ENCODE assay signal across 8 cellular contexts in the genomic region with DNA sequence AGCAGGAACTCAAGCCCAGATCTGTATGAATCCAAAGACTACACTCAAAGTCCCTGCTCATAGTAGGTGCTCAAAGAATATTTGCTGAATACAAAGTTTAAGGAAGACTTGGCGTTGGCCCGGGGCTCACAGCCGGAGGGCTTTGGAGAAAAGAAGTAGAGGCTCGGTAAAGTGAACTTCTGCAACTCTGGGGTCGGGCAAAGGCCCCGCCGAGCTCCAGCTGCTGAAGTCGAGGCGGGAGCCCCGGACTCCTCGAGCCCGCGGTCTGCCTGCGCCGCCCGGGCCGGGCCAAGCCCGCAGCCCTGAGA. TPM values are rescaled to one million over a fixed set of nuclear protein-coding genes. Genes with fewer than 3 reads are reported as not detected.
DNase-seq lines count a peak whose midpoint lies in the region; ATAC-seq, FAIRE-seq and TF ChIP-seq lines count a peak whose summit lies in the region.

No MANE protein-coding gene starts in this region.

- no peaks in the 10 kb centered on the region for H3K9me3 ChIP-seq in K562 (replicated peaks; ENCODE audit: control insufficient read depth, insufficient read depth, low read depth, low read length)

- H3K4me3 Mint-ChIP-seq in memory B cell = peak overlapping the region; percentile 85

- H3K4me3 ChIP-seq in K562 = peak overlapping the region; percentile 98

- peaks cover 20% of the 10 kb centered on the region for H3K4me1 Mint-ChIP-seq in memory B cell

- peak overlapping the region; percentile 76 for H2AFZ ChIP-seq in K562 (ENCODE audit: low read depth, low read length)

- CTCF ChIA-PET in K562 (lab: Yijun Ruan, JAX; ENCODE audit: low intra/inter-chr PET ratio) = no interaction called here

- H3K4me2 ChIP-seq in K562 (ENCODE audit: insufficient read depth, low read length) = peak overlapping the region; percentile 99

- POLR2A ChIA-PET in K562 (lab: Yijun Ruan, JAX) = interaction anchor here (1.0 to 12.6 kb wide), 8 partner anchors 7 to 98 kb away, joined by 3 to 331 read pairs (median 60); a partner anchor contains a TSS

- no peaks in the 10 kb centered on the region for H3K27me3 ChIP-seq in K562 (ENCODE audit: control insufficient read depth in 2 of 2, insufficient read depth in 2 of 2, low read length in 2 of 2)

- no peaks in the 10 kb centered on the region for H3K9me1 ChIP-seq in K562 (ENCODE audit: control insufficient read depth, insufficient read depth, low read length)

- H3K27ac Mint-ChIP-seq in memory B cell = peak overlapping the region; percentile 80

- H3K36me3 Mint-ChIP-seq in memory B cell = peaks cover 9% of the 10 kb centered on the region

- no peaks in the 10 kb centered on the region for H3K9me3 Mint-ChIP-seq in memory B cell

- H3K9ac ChIP-seq in K562 (ENCODE audit: insufficient read depth in 1 of 2, low read depth in 2 of 2, low read length in 2 of 2) = peak overlapping the region; percentile 94 to 95

- no peak for FAIRE-seq in K562 (lab: Jason Lieb, UNC)

- H3K27me3 Mint-ChIP-seq in memory B cell = no peaks in the 10 kb centered on the region

- ATAC-seq in HG03097 (IDR thresholded peaks at IDR 0.05; ENCODE audit: low FRiP score, unreplicated experiment) (peak; percentile 12), K562 (peak; percentile 36), memory B cell (ENCODE audit: low read depth) (peak; percentile 49)

- no peak for TF ChIP-seq CTCF in K562 (IDR thresholded peaks at IDR 0.05 in 2 of 3, conservative IDR thresholded peaks at IDR 0.05 in 1 of 3; ENCODE audit: insufficient read depth in 2 of 3, low read depth in 1 of 3, low read length in 3 of 3)

- no peak for TF ChIP-seq RAD21 in K562 (CRISPR knock-in tag; conservative IDR thresholded peaks at IDR 0.05 in 1 of 2, IDR thresholded peaks at IDR 0.05 in 1 of 2)

- BruUV-seq in K562 (replicated peaks; lab: Mats Ljungman, UMichigan) = no TSS peak

- TF ChIP-seq EP300 in K562 (IDR thresholded peaks at IDR 0.05; ENCODE audit: low read length) = no peak

- peaks cover 12 to 38% of the 10 kb centered on the region in 2 experiments; a peak in 4 of 5 replicates for H3K4me1 ChIP-seq in K562 (replicated peaks in 1 of 2; ENCODE audit: control insufficient read depth in 2 of 2, insufficient read depth in 2 of 2, low read length in 2 of 2)

- DNase-seq in EH (ENCODE audit: low read depth) (peak; percentile 15), K562 (ENCODE audit: extremely low read depth in 1 of 4, low spot score in 3 of 4) (no peak), memory B cell (ENCODE audit: low spot score in 2 of 2) (no peak), 8988T (no peak), HCEC 1CT (no peak)
- no peak for DNase-seq in stimulated activated CD4-positive, alpha-beta T cell treated with anti-CD3 and anti-CD28 coated beads, Interleukin-15, amount 100 ng/mL, for 24 hours
- no peak for DNase-seq in activated CD4-positive, alpha-beta T cell treated with anti-CD3 and anti-CD28 coated beads, Interleukin-2, amount 50 U/mL, for 48 hours

- peaks cover 97% of the 10 kb centered on the region for H3K79me2 ChIP-seq in K562 (ENCODE audit: control insufficient read depth, insufficient read depth, low read length)

- peak overlapping the region; percentile 96 for H3K27ac ChIP-seq in K562 (ENCODE audit: extremely low read depth, low read depth, low read length)

- WGBS in K562 (ENCODE audit: insufficient coverage, low coverage, missing lambda C conversion rate) = 0% methylated on average over 14 of the region's 18 CpGs

- intact Hi-C loops in K562 (cut with micrococcal nuclease) = no loop called here

- H4K20me1 ChIP-seq in K562 (replicated peaks; ENCODE audit: control insufficient read depth, insufficient read depth, low read length) = peaks cover 32% of the 10 kb centered on the region

- in situ Hi-C loops in K562 (cut with MboI) = no loop called here

- no peak for TF ChIP-seq POLR2A in K562 (conservative IDR thresholded peaks at IDR 0.05)

- peaks cover 72% of the 10 kb centered on the region for H3K36me3 ChIP-seq in K562 (ENCODE audit: control insufficient read depth, insufficient read depth, low read length)

TF ChIP-seq in K562, 482 proteins besides CTCF, POLR2A, EP300 and RAD21 (continues in another document):
- TF ChIP-seq NCOA1 (IDR thresholded peaks at IDR 0.05; ENCODE audit: low read depth) = no peak
- no peak for TF ChIP-seq ZNF274 (IDR thresholded peaks at IDR 0.05; ENCODE audit: borderline replicate concordance, low read depth, low read length)
- TF ChIP-seq NR2C2 (CRISPR knock-in tag; IDR thresholded peaks at IDR 0.05) = no peak
- TF ChIP-seq NR2C2 (tag; IDR thresholded peaks at IDR 0.05) = 0 out of 2 replicates have a peak, but pooled peaks have one; percentile 97
- peak in 1 of 2 experiments; percentile 19; a peak in 1 of 4 replicates for TF ChIP-seq NRF1 (conservative IDR thresholded peaks at IDR 0.05 in 1 of 2, IDR thresholded peaks at IDR 0.05 in 1 of 2)
- TF ChIP-seq, protein P1, sequence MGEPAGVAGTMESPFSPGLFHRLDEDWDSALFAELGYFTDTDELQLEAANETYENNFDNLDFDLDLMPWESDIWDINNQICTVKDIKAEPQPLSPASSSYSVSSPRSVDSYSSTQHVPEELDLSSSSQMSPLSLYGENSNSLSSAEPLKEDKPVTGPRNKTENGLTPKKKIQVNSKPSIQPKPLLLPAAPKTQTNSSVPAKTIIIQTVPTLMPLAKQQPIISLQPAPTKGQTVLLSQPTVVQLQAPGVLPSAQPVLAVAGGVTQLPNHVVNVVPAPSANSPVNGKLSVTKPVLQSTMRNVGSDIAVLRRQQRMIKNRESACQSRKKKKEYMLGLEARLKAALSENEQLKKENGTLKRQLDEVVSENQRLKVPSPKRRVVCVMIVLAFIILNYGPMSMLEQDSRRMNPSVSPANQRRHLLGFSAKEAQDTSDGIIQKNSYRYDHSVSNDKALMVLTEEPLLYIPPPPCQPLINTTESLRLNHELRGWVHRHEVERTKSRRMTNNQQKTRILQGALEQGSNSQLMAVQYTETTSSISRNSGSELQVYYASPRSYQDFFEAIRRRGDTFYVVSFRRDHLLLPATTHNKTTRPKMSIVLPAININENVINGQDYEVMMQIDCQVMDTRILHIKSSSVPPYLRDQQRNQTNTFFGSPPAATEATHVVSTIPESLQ (CRISPR knock-in tag; IDR thresholded peaks at IDR 0.05) = 0 out of 2 replicates have a peak, but pooled peaks have one; percentile 14
- no peak for TF ChIP-seq SAFB2 (IDR thresholded peaks at IDR 0.05; ENCODE audit: borderline replicate concordance, low read depth, low read length, severe bottlenecking)

RNA-seq across cellular contexts. Expression of a gene that starts 0.3 kb away (rescaled TPM):
- 689 and 1,391 TPM in 2 replicates for total RNA-seq in K562 (2011; cell fraction: chromatin; rRNA removed; ENCODE audit: low replicate concordance)
- 533 and 578 TPM in 2 replicates for total RNA-seq in K562 (2011; cell fraction: nucleolus; rRNA removed)
- 336 and 477 TPM in 2 replicates for total RNA-seq in K562 (2011; cell fraction: nucleoplasm; rRNA removed)
- 96.4 and 124 TPM in 2 replicates for total RNA-seq in K562 (2014; rRNA removed)
- 48.2 and 49.7 TPM in 2 replicates for total RNA-seq in K562 (2014; rRNA removed; fragmentation: Illumina TruSeq; extraction: Trizol)
- total RNA-seq in K562 (2015; rRNA removed; fragmentation: Illumina TruSeq; extraction: Trizol) = 51.5 and 54.4 TPM in 2 replicates
- 172 and 190 TPM in 2 replicates for total RNA-seq in K562 (2021)
- 51.7 and 78.4 TPM in 2 replicates for polyA plus RNA-seq in K562 (2011; rRNA removed)
- polyA plus RNA-seq in K562 (2011; cell fraction: cytosol; rRNA removed) = 52.9 and 58.6 TPM in 2 replicates
- 319 and 415 TPM in 2 replicates for polyA plus RNA-seq in K562 (2011; cell fraction: nucleus; rRNA removed)
- 82.4 and 85.4 TPM in 2 replicates for polyA plus RNA-seq in K562 (2012)
- 81.4 and 108 TPM in 2 replicates for polyA plus RNA-seq in K562 (2014; fragmentation: Illumina TruSeq; extraction: Trizol)
- 10 to 100 TPM; 11.9 to 18.2 TPM for polyA plus RNA-seq in K562 (2014; fragmentation: Nextera tagmentation; extraction: Ambion mirVana)
- polyA plus RNA-seq in K562 (2014; rRNA removed) = 78.4 and 94.0 TPM in 2 replicates
- polyA minus RNA-seq in K562 (2011; rRNA and poly(A)+ RNA removed) = 168 and 179 TPM in 2 replicates
- 131 and 132 TPM in 2 replicates for polyA minus RNA-seq in K562 (2011; cell fraction: cytosol; rRNA and poly(A)+ RNA removed)
- 176 and 241 TPM in 2 replicates for polyA minus RNA-seq in K562 (2011; cell fraction: nucleus; rRNA and poly(A)+ RNA removed)

RNA-seq across cellular contexts. Expression of a gene that starts 6.7 kb away (rescaled TPM):
- total RNA-seq in K562 (2011; cell fraction: chromatin; rRNA removed; ENCODE audit: low replicate concordance) = 1,112 and 2,318 TPM in 2 replicates
- 2,659 and 3,037 TPM in 2 replicates for total RNA-seq in K562 (2011; cell fraction: nucleolus; rRNA removed)
- total RNA-seq in K562 (2011; cell fraction: nucleoplasm; rRNA removed) = 2,953 and 5,147 TPM in 2 replicates
- 4,900 and 6,436 TPM in 2 replicates for total RNA-seq in K562 (2014; rRNA removed)
- total RNA-seq in K562 (2014; rRNA removed; fragmentation: Illumina TruSeq; extraction: Trizol) = 3,191 and 3,833 TPM in 2 replicates
- 3,802 and 3,820 TPM in 2 replicates for total RNA-seq in K562 (2015; rRNA removed; fragmentation: Illumina TruSeq; extraction: Trizol)
- 3,845 and 4,075 TPM in 2 replicates for total RNA-seq in K562 (2021)
- 7,931 and 10,886 TPM in 2 replicates for polyA plus RNA-seq in K562 (2011; rRNA removed)
- 11,423 and 15,718 TPM in 2 replicates for polyA plus RNA-seq in K562 (2011; cell fraction: cytosol; rRNA removed)
- 3,653 and 4,979 TPM in 2 replicates for polyA plus RNA-seq in K562 (2011; cell fraction: nucleus; rRNA removed)
- polyA plus RNA-seq in K562 (2012) = 4,990 and 8,357 TPM in 2 replicates
- polyA plus RNA-seq in K562 (2014; fragmentation: Illumina TruSeq; extraction: Trizol) = 5,372 and 5,510 TPM in 2 replicates
- 1,000 to 10,000 TPM; 6,875 to 7,674 TPM for polyA plus RNA-seq in K562 (2014; fragmentation: Nextera tagmentation; extraction: Ambion mirVana)
- 6,483 and 6,682 TPM in 2 replicates for polyA plus RNA-seq in K562 (2014; rRNA removed)
- polyA minus RNA-seq in K562 (2011; rRNA and poly(A)+ RNA removed) = 5,001 and 5,431 TPM in 2 replicates
- polyA minus RNA-seq in K562 (2011; cell fraction: cytosol; rRNA and poly(A)+ RNA removed) = 2,569 and 3,110 TPM in 2 replicates
- 738 and 1,257 TPM in 2 replicates for polyA minus RNA-seq in K562 (2011; cell fraction: nucleus; rRNA and poly(A)+ RNA removed)
